ENCODE assay signal across 16 cellular contexts in genomic region chr12:54232790-54233189, GRCh38. TPM values are rescaled to one million over a fixed set of nuclear protein-coding genes. Genes with fewer than 3 reads are reported as not detected.
DNase-seq lines count a peak whose midpoint lies in the region; ATAC-seq and TF ChIP-seq lines count a peak whose summit lies in the region.
"Had no signal": no experiment of that assay in that cellular context is flagged by ENCODE, and none has a peak within 500 bp of the region (broad histone marks: within the 10 kb centered on the region; RNA-seq: fewer than 3 reads in every experiment).

No MANE protein-coding gene starts in this region.

- H3K27me3 Mint-ChIP-seq in endothelial cell (ENCODE audit: unreplicated experiment) (peaks cover 2% of the 10 kb centered on the region), osteocyte (ENCODE audit: unreplicated experiment) (no peaks in the 10 kb centered on the region)
- H3K27me3 Mint-ChIP-seq: activated CD4-positive, alpha-beta memory T cell treated with anti-CD3 and anti-CD28 coated beads for 36 hours; memory B cell had no signal

- H3K36me3 ChIP-seq in DND-41 (ENCODE audit: insufficient read depth, low read length) (peaks cover 42% of the 10 kb centered on the region), Loucy (ENCODE audit: insufficient read depth, low read length) (peaks cover 4% of the 10 kb centered on the region; the same call in 1 of the 2 replicates)

- H3K9ac ChIP-seq in DND-41 (ENCODE audit: low read depth, low read length) (no peak overlapping the region), Loucy (ENCODE audit: low read depth, low read length, poor library complexity, severe bottlenecking) (no peak overlapping the region)

- ATAC-seq in DND-41 (ENCODE audit: insufficient read depth, low read depth) (no peak), HG02870 (IDR thresholded peaks at IDR 0.05; ENCODE audit: unreplicated experiment) (no peak), GM18517 (IDR thresholded peaks at IDR 0.05; ENCODE audit: unreplicated experiment) (no peak)

- no peaks in the 10 kb centered on the region for H3F3A ChIP-seq in Loucy (ENCODE audit: low read depth)

- H3K4me2 ChIP-seq in DND-41 (ENCODE audit: insufficient read depth, low read length) (no peak overlapping the region), Loucy (ENCODE audit: low read depth, low read length, poor library complexity, severe bottlenecking) (no peak overlapping the region)

- H3K27me3 ChIP-seq in DND-41 (ENCODE audit: insufficient read depth, low read length, poor library complexity) (no peaks in the 10 kb centered on the region), Loucy (ENCODE audit: insufficient read depth, low read length, poor library complexity, severe bottlenecking) (no peaks in the 10 kb centered on the region)

- no peak overlapping the region for H3K27ac ChIP-seq in DND-41 (ENCODE audit: low read length)

- H3K9me3 ChIP-seq in DND-41 (ENCODE audit: insufficient read depth, low read length, severe bottlenecking), result no peaks in the 10 kb centered on the region
- H3K9me3 ChIP-seq in Loucy (ENCODE audit: insufficient read depth, low read depth, low read length), result no peaks in the 10 kb centered on the region

- H3K79me2 ChIP-seq in DND-41 (ENCODE audit: insufficient read depth, low read length) (no peaks in the 10 kb centered on the region), Loucy (ENCODE audit: insufficient read depth, low read length) (no peaks in the 10 kb centered on the region)

- peak; percentile 26 for TF ChIP-seq CTCF in DND-41 (IDR thresholded peaks at IDR 0.05; ENCODE audit: borderline replicate concordance, extremely low read depth, low read length, poor library complexity, severe bottlenecking)
- TF ChIP-seq CTCF in Loucy (conservative IDR thresholded peaks at IDR 0.05; ENCODE audit: low read length), result peak; percentile 26; the same call in 1 of the 2 replicates
- peak; percentile 50 for TF ChIP-seq CTCF in endothelial cell (IDR thresholded peaks at IDR 0.05; ENCODE audit: unreplicated experiment)
- TF ChIP-seq CTCF in osteocyte (IDR thresholded peaks at IDR 0.05), result peak; percentile 36

- peaks cover 3% of the 10 kb centered on the region for H3K36me3 Mint-ChIP-seq in endothelial cell (ENCODE audit: low read depth, unreplicated experiment)
- no peaks in the 10 kb centered on the region for H3K36me3 Mint-ChIP-seq in osteocyte (ENCODE audit: unreplicated experiment)

- H2AFZ ChIP-seq in DND-41 (ENCODE audit: low read depth, low read length) (no peak overlapping the region), Loucy (ENCODE audit: low read length) (no peak overlapping the region)

- no peak for DNase-seq in DND-41
- no peak for DNase-seq in endothelial cell (ENCODE audit: low spot score)
- no peak for DNase-seq in osteocyte (ENCODE audit: extremely low spot score, unreplicated experiment)
- DNase-seq in COLO829 (ENCODE audit: low spot score), result no peak
- no peak for DNase-seq in GOT3 (lab: John Stamatoyannopoulos, UW)
- DNase-seq: activated CD4-positive, alpha-beta memory T cell treated with anti-CD3 and anti-CD28 coated beads for 36 hours; COR-L47; MV-4-11; NCI-H345; stimulated activated CD4-positive, alpha-beta T cell treated with anti-CD3 and anti-CD28 coated beads, Interleukin-4, amount 100 ng/mL, for 24 hours; stimulated activated naive CD4-positive, alpha-beta T cell treated with Interleukin-2 at 50 U/mL for 16 hours; T-helper 9 cell had no signal

- H3K9me2 ChIP-seq in Loucy (replicated peaks; ENCODE audit: low read depth, low read length), result no peaks in the 10 kb centered on the region

- H3K4me3 Mint-ChIP-seq in endothelial cell (ENCODE audit: unreplicated experiment) (no peak overlapping the region), osteocyte (ENCODE audit: unreplicated experiment) (no peak overlapping the region)
- H3K4me3 Mint-ChIP-seq: activated CD4-positive, alpha-beta memory T cell treated with anti-CD3 and anti-CD28 coated beads for 36 hours; memory B cell had no signal

- H3K4me1 Mint-ChIP-seq in endothelial cell (ENCODE audit: unreplicated experiment) (peaks cover 39% of the 10 kb centered on the region), osteocyte (ENCODE audit: unreplicated experiment) (peaks cover 28% of the 10 kb centered on the region)

- H3K27ac Mint-ChIP-seq in endothelial cell (ENCODE audit: unreplicated experiment) (peak overlapping the region; percentile 43), osteocyte (ENCODE audit: unreplicated experiment) (peak overlapping the region; percentile 28)
- H3K27ac Mint-ChIP-seq: activated CD4-positive, alpha-beta memory T cell treated with anti-CD3 and anti-CD28 coated beads for 36 hours; memory B cell had no signal

- H3K4me1 ChIP-seq in DND-41 (ENCODE audit: insufficient read depth, low read length) (no peaks in the 10 kb centered on the region), Loucy (ENCODE audit: insufficient read depth, low read length, poor library complexity, severe bottlenecking) (peaks cover 17% of the 10 kb centered on the region)

- H3K4me3 ChIP-seq in DND-41 (ENCODE audit: low read depth in 1 of 2, low read length in 2 of 2), result no peak overlapping the region
- no peak overlapping the region for H3K4me3 ChIP-seq in Loucy (ENCODE audit: low read length, poor library complexity, severe bottlenecking)

- no peaks in the 10 kb centered on the region for H3K9me3 Mint-ChIP-seq in endothelial cell (ENCODE audit: unreplicated experiment)
- no peaks in the 10 kb centered on the region for H3K9me3 Mint-ChIP-seq in osteocyte (ENCODE audit: unreplicated experiment)
- H3K9me3 Mint-ChIP-seq: activated CD4-positive, alpha-beta memory T cell treated with anti-CD3 and anti-CD28 coated beads for 36 hours; memory B cell had no signal

- H4K20me1 ChIP-seq in DND-41 (ENCODE audit: insufficient read depth, low read length) (0 out of 2 replicates have a peak, but pooled peaks cover 5% of the 10 kb centered on the region), Loucy (ENCODE audit: insufficient read depth, low read length, poor library complexity, severe bottlenecking) (no peaks in the 10 kb centered on the region)

RNA-seq across cellular contexts. Expression of gene SMUG1, which starts 44.0 kb away (rescaled TPM):
- 24.2 TPM for total RNA-seq in endothelial cell (ENCODE audit: unreplicated experiment)
- total RNA-seq in osteocyte, result 33.8 and 34.5 TPM in 2 replicates

RNA-seq across cellular contexts. Expression of gene CBX5, which starts 47.1 kb away (rescaled TPM):
- total RNA-seq in endothelial cell (ENCODE audit: unreplicated experiment), result 173 TPM
- 98.1 and 104 TPM in 2 replicates for total RNA-seq in osteocyte

RNA-seq across cellular contexts. Expression of gene HNRNPA1, which starts 47.7 kb away (rescaled TPM):
- total RNA-seq in endothelial cell (ENCODE audit: unreplicated experiment), result 1,804 TPM
- 792 and 819 TPM in 2 replicates for total RNA-seq in osteocyte
